8 cellular contexts compared by ENCODE assay signal in the genomic region with DNA sequence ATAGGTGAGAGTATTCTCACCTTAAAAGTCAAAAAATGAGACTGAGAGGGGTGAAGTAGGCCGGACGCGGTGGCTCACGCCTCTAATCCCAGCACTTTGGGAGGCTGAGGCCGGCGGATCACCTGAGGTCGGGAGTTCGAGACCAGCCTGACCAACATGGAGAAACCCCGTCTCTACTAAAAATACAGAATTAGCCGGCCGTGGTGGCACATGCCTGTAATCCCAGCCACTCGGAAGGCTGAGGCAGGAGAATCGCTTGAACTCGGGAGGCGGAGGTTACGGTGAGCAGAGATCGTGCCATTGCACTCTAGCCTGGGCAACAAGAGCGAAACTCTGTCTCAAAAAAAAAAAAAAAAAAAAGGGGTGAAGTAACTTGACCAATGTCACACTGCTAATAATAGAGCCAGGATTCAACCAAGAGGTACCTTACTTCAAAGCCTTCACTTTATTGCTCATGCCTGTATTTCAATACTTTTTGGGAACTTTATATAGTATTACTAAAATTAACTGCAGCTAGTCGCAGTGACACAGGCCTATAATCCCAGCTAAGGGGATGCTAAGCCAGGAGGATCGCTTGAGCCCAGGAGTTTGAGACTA. TPM values are rescaled to one million over a fixed set of nuclear protein-coding genes. Genes with fewer than 3 reads are reported as not detected.
DNase-seq lines count a peak whose midpoint lies in the region; ATAC-seq and TF ChIP-seq lines count a peak whose summit lies in the region.
"Not testable (repeated sequence)": the region's sequence is repeated elsewhere in the genome, so short reads cannot be mapped to it uniquely, and the experiment has no call there.

No MANE protein-coding gene starts in this region.

- TF ChIP-seq EP300 in esophagus muscularis mucosa (IDR thresholded peaks at IDR 0.05): not testable (repeated sequence)

- 63% methylated on average over 20 of the region's 20 CpGs for WGBS in esophagus muscularis mucosa

- not testable (repeated sequence) for H3K27me3 Mint-ChIP-seq in CD4-positive, alpha-beta memory T cell; WTC11 (ENCODE audit: low read depth)

- H3K4me3 Mint-ChIP-seq in CD4-positive, alpha-beta memory T cell: peak overlapping the region; percentile 97 to 100 (median 100)
- peak overlapping the region; percentile 99 for H3K4me3 Mint-ChIP-seq in WTC11

- not testable (repeated sequence) for TF ChIP-seq CTCF in KMS-11 (conservative IDR thresholded peaks at IDR 0.05; ENCODE audit: low read depth, low read length); WTC11 (IDR thresholded peaks at IDR 0.05); astrocyte of the spinal cord (IDR thresholded peaks at IDR 0.05; ENCODE audit: low read depth, low read length); esophagus muscularis mucosa (IDR thresholded peaks at IDR 0.05); kidney epithelial cell (IDR thresholded peaks at IDR 0.05; ENCODE audit: insufficient read depth, low read length, poor library complexity, severe bottlenecking); neutrophil (IDR thresholded peaks at IDR 0.05)

- not testable (repeated sequence) for H3K9me3 ChIP-seq in CD4-positive, alpha-beta memory T cell (ENCODE audit: control insufficient read depth in 1 of 2, low read length in 2 of 2); esophagus muscularis mucosa; neutrophil

- peaks cover 57% of the 10 kb centered on the region for H3K4me1 ChIP-seq in CD4-positive, alpha-beta memory T cell (ENCODE audit: insufficient read depth, low read length)
- H3K4me1 ChIP-seq in KMS-11 (ENCODE audit: low read depth, poor library complexity, severe bottlenecking) (peaks cover 43% of the 10 kb centered on the region), esophagus muscularis mucosa (peaks cover 57 to 77% (median 71%) of the 10 kb centered on the region in 4 donors), neutrophil (ENCODE audit: control insufficient read depth in 1 of 2, insufficient read depth in 1 of 2, low read depth in 1 of 2, low read length in 1 of 2) (peaks cover 19 to 22% of the 10 kb centered on the region in 2 experiments)

- not testable (repeated sequence) for H3K9ac ChIP-seq in KMS-11

- CTCF ChIA-PET in CD4-positive, alpha-beta memory T cell (lab: Charles Lee; ENCODE audit: partially characterized antibody): interaction anchor here (0.7 to 3.2 kb wide), 5 partner anchors 10 to 898 kb away, joined by 3 to 20 read pairs (median 4); a partner anchor contains a TSS
- CTCF ChIA-PET in WTC11 (lab: Charles Lee): interaction anchor here (0.6 to 1.6 kb wide), 2 partner anchors 14 to 582 kb away, joined by 3 to 5 read pairs; no protein-coding TSS in a partner anchor

- H3K36me3 ChIP-seq in CD4-positive, alpha-beta memory T cell (ENCODE audit: insufficient read depth, low read length); KMS-11 (ENCODE audit: insufficient read depth); esophagus muscularis mucosa; kidney epithelial cell (ENCODE audit: control insufficient read depth, insufficient read depth, low read length); neutrophil: not testable (repeated sequence)

- not testable (repeated sequence) for H4K20me1 ChIP-seq in KMS-11 (ENCODE audit: insufficient read depth)

- TF ChIP-seq POLR2A in esophagus muscularis mucosa (IDR thresholded peaks at IDR 0.05; ENCODE audit: low read depth): not testable (repeated sequence)

- ATAC-seq in WTC11: not testable (repeated sequence)

- not testable (repeated sequence) for H2AFZ ChIP-seq in KMS-11 (ENCODE audit: low read depth)

- H3K79me2 ChIP-seq in KMS-11 (ENCODE audit: insufficient read depth, low read depth): peaks cover 64% of the 10 kb centered on the region

- H3K36me3 Mint-ChIP-seq in CD4-positive, alpha-beta memory T cell: peaks cover 0 to 12% of the 10 kb centered on the region in 2 donors
- H3K36me3 Mint-ChIP-seq in WTC11: not testable (repeated sequence)

- H3K9me3 Mint-ChIP-seq in CD4-positive, alpha-beta memory T cell; WTC11: not testable (repeated sequence)

- H3K27ac Mint-ChIP-seq in CD4-positive, alpha-beta memory T cell: peak overlapping the region; percentile 44 to 100 (median 99)
- H3K27ac Mint-ChIP-seq in WTC11: peak overlapping the region; percentile 92

- POLR2A ChIA-PET in CD4-positive, alpha-beta memory T cell (lab: Charles Lee; ENCODE audit: partially characterized antibody): interaction anchor here (1.1 to 4.6 kb wide), 7 partner anchors 52 to 215 kb away, joined by 4 to 163 read pairs (median 23); a partner anchor contains a TSS
- POLR2A ChIA-PET in WTC11 (lab: Charles Lee): interaction anchor here (0.7 to 1.2 kb wide), 3 partner anchors 52 to 1476 kb away, joined by 3 to 5 read pairs (median 4); no protein-coding TSS in a partner anchor

- H3K4me2 ChIP-seq in KMS-11: peak overlapping the region; percentile 68

- peaks cover 34 to 73% (median 52%) of the 10 kb centered on the region in 4 donors for H3K4me1 Mint-ChIP-seq in CD4-positive, alpha-beta memory T cell
- peaks cover 47% of the 10 kb centered on the region for H3K4me1 Mint-ChIP-seq in WTC11

- DNase-seq in CD4-positive, alpha-beta memory T cell; WTC11 (ENCODE audit: low spot score); astrocyte of the spinal cord (ENCODE audit: low read depth, low spot score); kidney epithelial cell (ENCODE audit: low read depth): not testable (repeated sequence)
- DNase-seq in esophagus muscularis mucosa (ENCODE audit: extremely low spot score): peak; percentile 19
- peak; percentile 3 for DNase-seq in superior temporal gyrus (ENCODE audit: extremely low spot score)

- H3K27me3 ChIP-seq in CD4-positive, alpha-beta memory T cell (ENCODE audit: insufficient read depth, low read length); KMS-11 (ENCODE audit: insufficient read depth, low read depth); esophagus muscularis mucosa; kidney epithelial cell (ENCODE audit: control insufficient read depth, insufficient read depth, low read length); neutrophil: not testable (repeated sequence)

- in situ Hi-C loops in astrocyte of the spinal cord (cut with HindIII; ENCODE audit: low sequenced_read_pairs): not testable (repeated sequence)

- intact Hi-C loops in CD4-positive, alpha-beta memory T cell (cut with micrococcal nuclease): loop anchor here (2.0 to 5.0 kb wide), 3 partner anchors 17 to 421 kb away; a partner anchor contains a TSS
- intact Hi-C loops in esophagus muscularis mucosa (cut with DNase I): loop anchor here (2.0 to 5.0 kb wide), 2 partner anchors 53 to 94 kb away; a partner anchor contains a TSS

- H3K27ac ChIP-seq in CD4-positive, alpha-beta memory T cell (ENCODE audit: low read depth, low read length); KMS-11; neutrophil: not testable (repeated sequence)
- peak overlapping the region; percentile 93 to 99 (median 98) for H3K27ac ChIP-seq in esophagus muscularis mucosa (replicated peaks in 1 of 4)

- H3K4me3 ChIP-seq in CD4-positive, alpha-beta memory T cell (ENCODE audit: low read length in 2 of 2): peak overlapping the region in 1 of 2 donors; percentile 59
- H3K4me3 ChIP-seq in KMS-11 (IDR thresholded peaks at IDR 0.05; ENCODE audit: insufficient read depth, low read depth, low read length): not testable (repeated sequence)
- H3K4me3 ChIP-seq in astrocyte of the spinal cord (ENCODE audit: low read depth, low read length): peak overlapping the region; percentile 100
- peak overlapping the region; percentile 83 to 97 (median 90) for H3K4me3 ChIP-seq in esophagus muscularis mucosa
- H3K4me3 ChIP-seq in kidney epithelial cell (ENCODE audit: low read depth, low read length): peak overlapping the region; percentile 94
- H3K4me3 ChIP-seq in neutrophil (ENCODE audit: low read depth in 1 of 2, low read length in 1 of 2): peak overlapping the region; percentile 78 to 95

RNA-seq across cellular contexts. Expression of a gene that starts 1.7 kb away (rescaled TPM):
- 10 to 100 TPM; 48.6 to 49.4 TPM for total RNA-seq in CD4-positive, alpha-beta memory T cell
- 10 to 100 TPM; 31.9 to 35.4 TPM for polyA plus RNA-seq in CD4-positive, alpha-beta memory T cell
- total RNA-seq in WTC11 (2021): 134 to 162 TPM (median 141 TPM) in 3 replicates
- 100 to 1,000 TPM in 1 of 4 donors, 10 to 100 TPM in 3; 61.0 to 103 (median 74.4) TPM for total RNA-seq in esophagus muscularis mucosa
- 58.1 and 62.4 TPM in 2 replicates for total RNA-seq in kidney epithelial cell

RNA-seq across cellular contexts. Expression of a gene that starts 52.8 kb away (rescaled TPM):
- 100 to 1,000 TPM; 150 to 165 TPM for total RNA-seq in CD4-positive, alpha-beta memory T cell
- polyA plus RNA-seq in CD4-positive, alpha-beta memory T cell: 100 to 1,000 TPM; 118 to 125 TPM
- total RNA-seq in WTC11 (2021) (279 to 294 TPM (median 284 TPM) in 3 replicates), esophagus muscularis mucosa (100 to 1,000 TPM in 3 of 4 donors, 10 to 100 TPM in 1; 94.6 to 127 (median 109) TPM), kidney epithelial cell (127 and 135 TPM in 2 replicates)
